9 cellular contexts compared by ENCODE assay signal in genomic region chr1:112701227-112702066, GRCh38. TPM values are rescaled to one million over a fixed set of nuclear protein-coding genes. Genes with fewer than 3 reads are reported as not detected.
DNase-seq lines count a peak whose midpoint lies in the region; ATAC-seq lines count a peak whose summit lies in the region.
"Had no signal": no experiment of that assay in that cellular context is flagged by ENCODE, and none has a peak within 500 bp of the region (broad histone marks: within the 10 kb centered on the region; RNA-seq: fewer than 3 reads in every experiment).

No MANE protein-coding gene starts in this region.

- peak overlapping the region; percentile 25 for H3K4me3 Mint-ChIP-seq in T-helper 1 cell treated with Interleukin-12 subunit alpha and Interleukin-12 subunit beta and Interleukin-4 antibody, amounts not matched to agents 30 μg/mL and 1 μg/mL, for 36 hours
- H3K4me3 Mint-ChIP-seq in memory B cell = peak overlapping the region; percentile 59

- ATAC-seq in memory B cell (ENCODE audit: low read depth) = peak; percentile 13

- peaks cover 31% of the 10 kb centered on the region for H3K36me3 Mint-ChIP-seq in T-helper 1 cell treated with Interleukin-12 subunit alpha and Interleukin-12 subunit beta and Interleukin-4 antibody, amounts not matched to agents 30 μg/mL and 1 μg/mL, for 36 hours (ENCODE audit: low read depth)
- H3K36me3 Mint-ChIP-seq in memory B cell = no peaks in the 10 kb centered on the region

- DNase-seq in T-helper 1 cell (no peak), memory B cell (ENCODE audit: low spot score in 2 of 2) (no peak), Kasumi-1 (lab: John Stamatoyannopoulos, UW) (no peak), epidermal melanocyte (ENCODE audit: insufficient read length, low spot score) (no peak)
- DNase-seq in stimulated activated CD4-positive, alpha-beta T cell treated with anti-CD3 and anti-CD28 coated beads, Interleukin-15, amount 100 ng/mL, for 24 hours = no peak

- peak overlapping the region; percentile 92 for H3K27ac Mint-ChIP-seq in T-helper 1 cell treated with Interleukin-12 subunit alpha and Interleukin-12 subunit beta and Interleukin-4 antibody, amounts not matched to agents 30 μg/mL and 1 μg/mL, for 36 hours
- H3K27ac Mint-ChIP-seq in memory B cell = peak overlapping the region; percentile 89

- H3K27ac ChIP-seq in angular gyrus (ENCODE audit: low read depth, low read length) (peak overlapping the region; percentile 89), temporal lobe (ENCODE audit: low read depth, low read length) (peak overlapping the region; percentile 70)
- H3K27ac ChIP-seq: neutrophil had no signal

- H3K27me3 Mint-ChIP-seq in T-helper 1 cell treated with Interleukin-12 subunit alpha and Interleukin-12 subunit beta and Interleukin-4 antibody, amounts not matched to agents 30 μg/mL and 1 μg/mL, for 36 hours (ENCODE audit: low read depth) = no peaks in the 10 kb centered on the region
- H3K27me3 Mint-ChIP-seq in memory B cell = no peaks in the 10 kb centered on the region

- no peaks in the 10 kb centered on the region for H3K9me3 Mint-ChIP-seq in T-helper 1 cell treated with Interleukin-12 subunit alpha and Interleukin-12 subunit beta and Interleukin-4 antibody, amounts not matched to agents 30 μg/mL and 1 μg/mL, for 36 hours
- H3K9me3 Mint-ChIP-seq in memory B cell = no peaks in the 10 kb centered on the region

- H3K4me1 Mint-ChIP-seq in T-helper 1 cell treated with Interleukin-12 subunit alpha and Interleukin-12 subunit beta and Interleukin-4 antibody, amounts not matched to agents 30 μg/mL and 1 μg/mL, for 36 hours (ENCODE audit: low read depth) = peaks cover 56% of the 10 kb centered on the region
- peaks cover 53% of the 10 kb centered on the region for H3K4me1 Mint-ChIP-seq in memory B cell

RNA-seq across cellular contexts. Expression of gene RHOC, which starts 5.5 kb away (rescaled TPM):
- 26.3 TPM for total RNA-seq in temporal lobe

RNA-seq across cellular contexts. Expression of gene PPM1J, which starts 13.7 kb away (rescaled TPM):
- 4.9 TPM for total RNA-seq in temporal lobe

RNA-seq across cellular contexts. Expression of gene MOV10, which starts 27.0 kb away (rescaled TPM):
- 3.7 TPM for total RNA-seq in temporal lobe
